In the genomic region with DNA sequence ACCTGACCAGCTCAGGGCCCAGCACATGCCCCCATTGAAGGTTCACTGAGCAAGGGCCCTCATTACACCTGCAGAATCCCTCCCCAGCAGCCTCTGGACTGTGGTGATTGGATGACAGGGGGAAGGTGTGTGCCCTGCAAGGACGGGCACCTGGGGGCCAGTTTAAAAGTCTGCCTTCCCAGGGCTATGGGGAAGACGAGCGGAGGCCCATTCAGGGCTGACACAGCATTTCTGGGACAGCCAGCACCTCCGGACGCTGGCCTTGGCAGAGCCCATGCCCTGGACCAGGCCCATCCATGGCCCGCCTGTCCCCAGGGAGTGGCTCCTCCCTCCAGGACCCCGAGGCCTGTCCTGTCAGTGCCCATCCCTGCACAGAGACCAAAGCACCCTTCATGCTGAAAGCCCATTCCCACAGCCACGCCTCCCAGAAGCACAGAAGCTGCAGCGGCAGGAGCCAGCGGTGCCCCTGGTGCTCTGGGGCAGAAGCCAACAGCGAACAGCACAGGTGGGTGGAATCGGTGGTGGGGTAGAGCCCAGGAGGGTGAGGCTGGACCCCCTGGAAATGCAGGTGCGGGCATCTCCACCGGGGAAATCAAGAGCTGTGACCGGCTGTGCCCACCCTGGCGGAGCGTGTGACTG, we compare ENCODE assay signal across 15 cellular contexts.
"Had no signal": no experiment of that assay in that cellular context is flagged by ENCODE, and none has a peak within 500 bp of the region (broad histone marks: within the 10 kb centered on the region; RNA-seq: fewer than 3 reads in every experiment).

No MANE protein-coding gene starts in this region.

- H3K27ac ChIP-seq: ascending aorta, breast epithelium, gastrocnemius medialis, heart left ventricle, testis, VCaP had no signal

- H3K4me1 Mint-ChIP-seq: activated CD4-positive, alpha-beta memory T cell treated with anti-CD3 and anti-CD28 coated beads, Interleukin-2, amount 10 ng/mL, durations not matched to agents 7 days and 5 days; immature natural killer cell had no signal

- H3K9me3 Mint-ChIP-seq: activated CD4-positive, alpha-beta memory T cell treated with anti-CD3 and anti-CD28 coated beads, Interleukin-2, amount 10 ng/mL, durations not matched to agents 7 days and 5 days; immature natural killer cell had no signal

- ATAC-seq: gastrocnemius medialis; left cardiac atrium; naive thymus-derived CD8-positive, alpha-beta T cell had no signal

- H3K4me3 ChIP-seq: ascending aorta, breast epithelium, gastrocnemius medialis, heart left ventricle, testis had no signal

- H3K9me3 ChIP-seq: ascending aorta, breast epithelium, gastrocnemius medialis, heart left ventricle, testis had no signal

- H3K36me3 Mint-ChIP-seq: immature natural killer cell; naive thymus-derived CD8-positive, alpha-beta T cell had no signal

- DNase-seq: activated CD4-positive, alpha-beta memory T cell treated with anti-CD3 and anti-CD28 coated beads, Interleukin-2, amount 10 ng/mL, durations not matched to agents 7 days and 5 days; activated naive CD4-positive, alpha-beta T cell treated with Interleukin-2 at 50 U/mL for 16 hours; dermis blood vessel endothelial cell; erythroblast; gastrocnemius medialis; immature natural killer cell; left cardiac atrium; naive thymus-derived CD8-positive, alpha-beta T cell; small intestine; testis had no signal

- H3K27ac Mint-ChIP-seq: activated CD4-positive, alpha-beta memory T cell treated with anti-CD3 and anti-CD28 coated beads, Interleukin-2, amount 10 ng/mL, durations not matched to agents 7 days and 5 days; immature natural killer cell; stimulated activated naive CD8-positive, alpha-beta T cell treated with anti-CD3 and anti-CD28 coated beads, Interleukin-15, Interleukin-2, amounts not matched to agents 100 ng/mL and 50 ng/mL, for 24 hours had no signal

- H3K4me3 Mint-ChIP-seq: activated CD4-positive, alpha-beta memory T cell treated with anti-CD3 and anti-CD28 coated beads, Interleukin-2, amount 10 ng/mL, durations not matched to agents 7 days and 5 days; immature natural killer cell; naive thymus-derived CD8-positive, alpha-beta T cell; stimulated activated naive CD8-positive, alpha-beta T cell treated with anti-CD3 and anti-CD28 coated beads, Interleukin-15, Interleukin-2, amounts not matched to agents 100 ng/mL and 50 ng/mL, for 24 hours had no signal

- H3K4me1 ChIP-seq: ascending aorta, breast epithelium, gastrocnemius medialis, heart left ventricle, testis had no signal

- H3K36me3 ChIP-seq: ascending aorta, breast epithelium, gastrocnemius medialis, heart left ventricle had no signal

- H3K27me3 ChIP-seq: ascending aorta, testis had no signal
